In genomic region chr9:129595903-129596540, GRCh38 we compare ENCODE assay signal across 1 cellular context.
TF ChIP-seq lines count a peak whose summit lies in the region.

No MANE protein-coding gene starts in this region.

TF ChIP-seq in K562, 482 proteins besides CTCF, POLR2A, EP300 and RAD21 (continued from another document and continues in another):
- TF ChIP-seq, protein P1, sequence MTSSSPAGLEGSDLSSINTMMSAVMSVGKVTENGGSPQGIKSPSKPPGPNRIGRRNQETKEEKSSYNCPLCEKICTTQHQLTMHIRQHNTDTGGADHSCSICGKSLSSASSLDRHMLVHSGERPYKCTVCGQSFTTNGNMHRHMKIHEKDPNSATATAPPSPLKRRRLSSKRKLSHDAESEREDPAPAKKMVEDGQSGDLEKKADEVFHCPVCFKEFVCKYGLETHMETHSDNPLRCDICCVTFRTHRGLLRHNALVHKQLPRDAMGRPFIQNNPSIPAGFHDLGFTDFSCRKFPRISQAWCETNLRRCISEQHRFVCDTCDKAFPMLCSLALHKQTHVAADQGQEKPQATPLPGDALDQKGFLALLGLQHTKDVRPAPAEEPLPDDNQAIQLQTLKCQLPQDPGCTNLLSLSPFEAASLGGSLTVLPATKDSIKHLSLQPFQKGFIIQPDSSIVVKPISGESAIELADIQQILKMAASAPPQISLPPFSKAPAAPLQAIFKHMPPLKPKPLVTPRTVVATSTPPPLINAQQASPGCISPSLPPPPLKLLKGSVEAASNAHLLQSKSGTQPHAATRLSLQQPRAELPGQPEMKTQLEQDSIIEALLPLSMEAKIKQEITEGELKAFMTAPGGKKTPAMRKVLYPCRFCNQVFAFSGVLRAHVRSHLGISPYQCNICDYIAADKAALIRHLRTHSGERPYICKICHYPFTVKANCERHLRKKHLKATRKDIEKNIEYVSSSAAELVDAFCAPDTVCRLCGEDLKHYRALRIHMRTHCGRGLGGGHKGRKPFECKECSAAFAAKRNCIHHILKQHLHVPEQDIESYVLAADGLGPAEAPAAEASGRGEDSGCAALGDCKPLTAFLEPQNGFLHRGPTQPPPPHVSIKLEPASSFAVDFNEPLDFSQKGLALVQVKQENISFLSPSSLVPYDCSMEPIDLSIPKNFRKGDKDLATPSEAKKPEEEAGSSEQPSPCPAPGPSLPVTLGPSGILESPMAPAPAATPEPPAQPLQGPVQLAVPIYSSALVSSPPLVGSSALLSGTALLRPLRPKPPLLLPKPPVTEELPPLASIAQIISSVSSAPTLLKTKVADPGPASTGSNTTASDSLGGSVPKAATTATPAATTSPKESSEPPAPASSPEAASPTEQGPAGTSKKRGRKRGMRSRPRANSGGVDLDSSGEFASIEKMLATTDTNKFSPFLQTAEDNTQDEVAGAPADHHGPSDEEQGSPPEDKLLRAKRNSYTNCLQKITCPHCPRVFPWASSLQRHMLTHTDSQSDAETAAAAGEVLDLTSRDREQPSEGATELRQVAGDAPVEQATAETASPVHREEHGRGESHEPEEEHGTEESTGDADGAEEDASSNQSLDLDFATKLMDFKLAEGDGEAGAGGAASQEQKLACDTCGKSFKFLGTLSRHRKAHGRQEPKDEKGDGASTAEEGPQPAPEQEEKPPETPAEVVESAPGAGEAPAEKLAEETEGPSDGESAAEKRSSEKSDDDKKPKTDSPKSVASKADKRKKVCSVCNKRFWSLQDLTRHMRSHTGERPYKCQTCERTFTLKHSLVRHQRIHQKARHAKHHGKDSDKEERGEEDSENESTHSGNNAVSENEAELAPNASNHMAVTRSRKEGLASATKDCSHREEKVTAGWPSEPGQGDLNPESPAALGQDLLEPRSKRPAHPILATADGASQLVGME (CRISPR knock-in tag; IDR thresholded peaks at IDR 0.05): peak; percentile 76; the same call in 1 of the 2 replicates
- 0 out of 2 replicates have a peak, but pooled peaks have one; percentile 15 for TF ChIP-seq EHMT2 (IDR thresholded peaks at IDR 0.05)
- TF ChIP-seq ATF4 (CRISPR knock-in tag; IDR thresholded peaks at IDR 0.05): peak; percentile 77; the same call in 1 of the 2 replicates
- peak; percentile 92 for TF ChIP-seq ZNF311 (CRISPR knock-in tag; IDR thresholded peaks at IDR 0.05)
- TF ChIP-seq U2AF2 (optimal IDR thresholded peaks at IDR 0.05; ENCODE audit: low read depth, low read length): no peak
- TF ChIP-seq, protein P2, sequence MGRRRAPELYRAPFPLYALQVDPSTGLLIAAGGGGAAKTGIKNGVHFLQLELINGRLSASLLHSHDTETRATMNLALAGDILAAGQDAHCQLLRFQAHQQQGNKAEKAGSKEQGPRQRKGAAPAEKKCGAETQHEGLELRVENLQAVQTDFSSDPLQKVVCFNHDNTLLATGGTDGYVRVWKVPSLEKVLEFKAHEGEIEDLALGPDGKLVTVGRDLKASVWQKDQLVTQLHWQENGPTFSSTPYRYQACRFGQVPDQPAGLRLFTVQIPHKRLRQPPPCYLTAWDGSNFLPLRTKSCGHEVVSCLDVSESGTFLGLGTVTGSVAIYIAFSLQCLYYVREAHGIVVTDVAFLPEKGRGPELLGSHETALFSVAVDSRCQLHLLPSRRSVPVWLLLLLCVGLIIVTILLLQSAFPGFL (CRISPR knock-in tag; IDR thresholded peaks at IDR 0.05): no peak
- TF ChIP-seq ZNF347 (CRISPR knock-in tag; IDR thresholded peaks at IDR 0.05; ENCODE audit: low read depth): no peak
- 0 out of 2 replicates have a peak, but pooled peaks have one; percentile 56 for TF ChIP-seq ZNF707 (CRISPR knock-in tag; conservative IDR thresholded peaks at IDR 0.05)
- peak; percentile 32; the same call in 1 of the 2 replicates for TF ChIP-seq FOSL1 (tag; conservative IDR thresholded peaks at IDR 0.05)
- TF ChIP-seq FOXP1 (CRISPR knock-in tag; IDR thresholded peaks at IDR 0.05): no peak
- no peak for TF ChIP-seq FIP1L1 (IDR thresholded peaks at IDR 0.05; ENCODE audit: low read depth, low read length, poor library complexity, severe bottlenecking)
- TF ChIP-seq, protein P3, sequence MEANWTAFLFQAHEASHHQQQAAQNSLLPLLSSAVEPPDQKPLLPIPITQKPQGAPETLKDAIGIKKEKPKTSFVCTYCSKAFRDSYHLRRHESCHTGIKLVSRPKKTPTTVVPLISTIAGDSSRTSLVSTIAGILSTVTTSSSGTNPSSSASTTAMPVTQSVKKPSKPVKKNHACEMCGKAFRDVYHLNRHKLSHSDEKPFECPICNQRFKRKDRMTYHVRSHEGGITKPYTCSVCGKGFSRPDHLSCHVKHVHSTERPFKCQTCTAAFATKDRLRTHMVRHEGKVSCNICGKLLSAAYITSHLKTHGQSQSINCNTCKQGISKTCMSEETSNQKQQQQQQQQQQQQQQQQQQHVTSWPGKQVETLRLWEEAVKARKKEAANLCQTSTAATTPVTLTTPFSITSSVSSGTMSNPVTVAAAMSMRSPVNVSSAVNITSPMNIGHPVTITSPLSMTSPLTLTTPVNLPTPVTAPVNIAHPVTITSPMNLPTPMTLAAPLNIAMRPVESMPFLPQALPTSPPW (CRISPR knock-in tag; IDR thresholded peaks at IDR 0.05): peak; percentile 55
- no peak for TF ChIP-seq TCF7 (IDR thresholded peaks at IDR 0.05; ENCODE audit: borderline replicate concordance)
- TF ChIP-seq MED1 (CRISPR knock-in tag; IDR thresholded peaks at IDR 0.05; ENCODE audit: borderline replicate concordance): no peak
- TF ChIP-seq NCOA1 (IDR thresholded peaks at IDR 0.05; ENCODE audit: low read depth): peak; percentile 81
- TF ChIP-seq FOS (IDR thresholded peaks at IDR 0.05; ENCODE audit: extremely low read depth, insufficient read length): no peak
- peak; percentile 95 for TF ChIP-seq ETV5 (CRISPR knock-in tag; IDR thresholded peaks at IDR 0.05; ENCODE audit: low read depth)
- TF ChIP-seq HNRNPH1 (optimal IDR thresholded peaks at IDR 0.05; ENCODE audit: low read depth, low read length): no peak
- no peak for TF ChIP-seq IFI16 (CRISPR knock-in tag; IDR thresholded peaks at IDR 0.05)
- TF ChIP-seq HINFP (tag; conservative IDR thresholded peaks at IDR 0.05; ENCODE audit: low read depth): peak; percentile 87
- TF ChIP-seq, protein P4, sequence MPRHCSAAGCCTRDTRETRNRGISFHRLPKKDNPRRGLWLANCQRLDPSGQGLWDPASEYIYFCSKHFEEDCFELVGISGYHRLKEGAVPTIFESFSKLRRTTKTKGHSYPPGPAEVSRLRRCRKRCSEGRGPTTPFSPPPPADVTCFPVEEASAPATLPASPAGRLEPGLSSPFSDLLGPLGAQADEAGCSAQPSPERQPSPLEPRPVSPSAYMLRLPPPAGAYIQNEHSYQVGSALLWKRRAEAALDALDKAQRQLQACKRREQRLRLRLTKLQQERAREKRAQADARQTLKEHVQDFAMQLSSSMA (CRISPR knock-in tag; IDR thresholded peaks at IDR 0.05): no peak
- TF ChIP-seq, protein P5, sequence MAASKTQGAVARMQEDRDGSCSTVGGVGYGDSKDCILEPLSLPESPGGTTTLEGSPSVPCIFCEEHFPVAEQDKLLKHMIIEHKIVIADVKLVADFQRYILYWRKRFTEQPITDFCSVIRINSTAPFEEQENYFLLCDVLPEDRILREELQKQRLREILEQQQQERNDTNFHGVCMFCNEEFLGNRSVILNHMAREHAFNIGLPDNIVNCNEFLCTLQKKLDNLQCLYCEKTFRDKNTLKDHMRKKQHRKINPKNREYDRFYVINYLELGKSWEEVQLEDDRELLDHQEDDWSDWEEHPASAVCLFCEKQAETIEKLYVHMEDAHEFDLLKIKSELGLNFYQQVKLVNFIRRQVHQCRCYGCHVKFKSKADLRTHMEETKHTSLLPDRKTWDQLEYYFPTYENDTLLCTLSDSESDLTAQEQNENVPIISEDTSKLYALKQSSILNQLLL (CRISPR knock-in tag; IDR thresholded peaks at IDR 0.05; ENCODE audit: borderline replicate concordance): no peak
- no peak; the same call in 1 of the 2 replicates for TF ChIP-seq NFE2 (IDR thresholded peaks at IDR 0.05; ENCODE audit: low read depth)
- no peak for TF ChIP-seq ZC3H11A (IDR thresholded peaks at IDR 0.05; ENCODE audit: low read depth, low read length)
- no peak for TF ChIP-seq MCM5 (IDR thresholded peaks at IDR 0.05; ENCODE audit: low read depth)
- no peak for TF ChIP-seq CBX8 (IDR thresholded peaks at IDR 0.05; ENCODE audit: borderline replicate concordance, extremely low read depth, low read depth, low read length, poor library complexity, severe bottlenecking)
- no peak for TF ChIP-seq ZSCAN32 (CRISPR knock-in tag; IDR thresholded peaks at IDR 0.05)
- TF ChIP-seq KAT7 (CRISPR knock-in tag; IDR thresholded peaks at IDR 0.05; ENCODE audit: borderline replicate concordance): no peak
- peak; percentile 47 for TF ChIP-seq TBP (optimal IDR thresholded peaks at IDR 0.05; ENCODE audit: low read depth, low read length)
- TF ChIP-seq TEAD1 (CRISPR knock-in tag; IDR thresholded peaks at IDR 0.05): peak in 1 of 2 experiments; percentile 76; a peak in 2 of 4 replicates
- no peak for TF ChIP-seq IRF2 (CRISPR knock-in tag; IDR thresholded peaks at IDR 0.05)
- TF ChIP-seq, protein P6, sequence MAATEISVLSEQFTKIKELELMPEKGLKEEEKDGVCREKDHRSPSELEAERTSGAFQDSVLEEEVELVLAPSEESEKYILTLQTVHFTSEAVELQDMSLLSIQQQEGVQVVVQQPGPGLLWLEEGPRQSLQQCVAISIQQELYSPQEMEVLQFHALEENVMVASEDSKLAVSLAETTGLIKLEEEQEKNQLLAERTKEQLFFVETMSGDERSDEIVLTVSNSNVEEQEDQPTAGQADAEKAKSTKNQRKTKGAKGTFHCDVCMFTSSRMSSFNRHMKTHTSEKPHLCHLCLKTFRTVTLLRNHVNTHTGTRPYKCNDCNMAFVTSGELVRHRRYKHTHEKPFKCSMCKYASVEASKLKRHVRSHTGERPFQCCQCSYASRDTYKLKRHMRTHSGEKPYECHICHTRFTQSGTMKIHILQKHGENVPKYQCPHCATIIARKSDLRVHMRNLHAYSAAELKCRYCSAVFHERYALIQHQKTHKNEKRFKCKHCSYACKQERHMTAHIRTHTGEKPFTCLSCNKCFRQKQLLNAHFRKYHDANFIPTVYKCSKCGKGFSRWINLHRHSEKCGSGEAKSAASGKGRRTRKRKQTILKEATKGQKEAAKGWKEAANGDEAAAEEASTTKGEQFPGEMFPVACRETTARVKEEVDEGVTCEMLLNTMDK (IDR thresholded peaks at IDR 0.05; ENCODE audit: borderline replicate concordance, insufficient read depth, low read depth, low read length, poor library complexity, severe bottlenecking): no peak
- no peak for TF ChIP-seq SNIP1 (IDR thresholded peaks at IDR 0.05; ENCODE audit: low read depth)
- TF ChIP-seq ZBTB26 (CRISPR knock-in tag; IDR thresholded peaks at IDR 0.05): no peak
- no peak for TF ChIP-seq BRD4 (IDR thresholded peaks at IDR 0.05)
- peak; percentile 96 for TF ChIP-seq ZNF583 (CRISPR knock-in tag; IDR thresholded peaks at IDR 0.05)
- TF ChIP-seq DMBX1 (CRISPR knock-in tag; IDR thresholded peaks at IDR 0.05; ENCODE audit: borderline replicate concordance): peak; percentile 95
- TF ChIP-seq NR3C1 (CRISPR knock-in tag; IDR thresholded peaks at IDR 0.05): no peak
- 0 out of 2 replicates have a peak, but pooled peaks have one; percentile 54 for TF ChIP-seq SLC30A9 (CRISPR knock-in tag; IDR thresholded peaks at IDR 0.05)
- TF ChIP-seq, protein P7, sequence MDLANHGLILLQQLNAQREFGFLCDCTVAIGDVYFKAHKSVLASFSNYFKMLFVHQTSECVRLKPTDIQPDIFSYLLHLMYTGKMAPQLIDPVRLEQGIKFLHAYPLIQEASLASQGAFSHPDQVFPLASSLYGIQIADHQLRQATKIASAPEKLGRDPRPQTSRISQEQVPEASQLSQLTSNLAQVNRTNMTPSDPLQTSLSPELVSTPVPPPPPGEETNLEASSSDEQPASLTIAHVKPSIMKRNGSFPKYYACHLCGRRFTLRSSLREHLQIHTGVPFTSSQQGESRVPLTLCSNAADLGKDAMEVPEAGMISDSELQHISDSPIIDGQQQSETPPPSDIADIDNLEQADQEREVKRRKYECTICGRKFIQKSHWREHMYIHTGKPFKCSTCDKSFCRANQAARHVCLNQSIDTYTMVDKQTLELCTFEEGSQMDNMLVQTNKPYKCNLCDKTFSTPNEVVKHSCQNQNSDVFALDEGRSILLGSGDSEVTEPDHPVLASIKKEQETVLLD (IDR thresholded peaks at IDR 0.05): peak; percentile 76; the same call in 1 of the 2 replicates
- no peak for TF ChIP-seq PURB (CRISPR knock-in tag; IDR thresholded peaks at IDR 0.05; ENCODE audit: low read depth)
- no peak for TF ChIP-seq ARID3A (IDR thresholded peaks at IDR 0.05; ENCODE audit: borderline replicate concordance, low read depth, low read length)
- no peak for TF ChIP-seq SUPT5H (IDR thresholded peaks at IDR 0.05)
- peak; percentile 94 for TF ChIP-seq NCOR1 (IDR thresholded peaks at IDR 0.05)
- TF ChIP-seq KLF16 (IDR thresholded peaks at IDR 0.05): peak; percentile 76
- no peak for TF ChIP-seq TSC22D4 (tag; IDR thresholded peaks at IDR 0.05)
